Comparison of ENCODE assay signal across 33 cellular contexts in genomic region chr1:241086686-241087085, GRCh38.
"Had no signal": no experiment of that assay in that cellular context is flagged by ENCODE, and none has a peak within 500 bp of the region (broad histone marks: within the 10 kb centered on the region; RNA-seq: fewer than 3 reads in every experiment).

No MANE protein-coding gene starts in this region.

- DNase-seq: activated CD4-positive, alpha-beta T cell treated with anti-CD3 and anti-CD28 coated beads for 36 hours; activated CD4-positive, alpha-beta T cell treated with anti-CD3 and anti-CD28 coated beads, Interleukin-2, amount 10 ng/mL, durations not matched to agents 7 days and 5 days; activated CD4-positive, alpha-beta T cell treated with anti-CD3 and anti-CD28 coated beads, Interleukin-2, amount 50 U/mL, for 48 hours; activated CD8-positive, alpha-beta memory T cell treated with anti-CD3 and anti-CD28 coated beads, Interleukin-2, amount 50 U/mL, for 4 hours; activated effector memory CD4-positive, alpha-beta T cell treated with Interleukin-2 at 50 U/mL for 16 hours; activated naive CD4-positive, alpha-beta T cell treated with anti-CD3 and anti-CD28 coated beads, Interleukin-2, amount 10 ng/mL, durations not matched to agents 7 days and 5 days; activated naive CD8-positive, alpha-beta T cell treated with anti-CD3 and anti-CD28 coated beads, Interleukin-2, amount 50 U/mL, for 24 hours; activated T-cell treated with anti-CD3 and anti-CD28 coated beads for 4 hours; activated T-cell treated with anti-CD3 and anti-CD28 coated beads, Interleukin-2, amount 50 U/mL, for 4 hours; anterior cingulate cortex; caudate nucleus; cerebellar nuclear complex; Karpas-422; MG63; NCI-H1048; NCI-H1105 treated with DMSO at 0.1 percent for 48 hours; NCI-H1436; NCI-H1694; NCI-H1930; NCI-H2081 treated with DMSO at 0.1 percent for 48 hours; NCI-H226; NCI-H446 treated with DMSO at 0.1 percent for 48 hours; NCI-H524; SHP77; SK-N-SH had no signal

- H3K4me1 Mint-ChIP-seq: activated CD4-positive, alpha-beta T cell treated with anti-CD3 and anti-CD28 coated beads for 36 hours; activated CD4-positive, alpha-beta T cell treated with anti-CD3 and anti-CD28 coated beads, Interleukin-2, amount 10 ng/mL, durations not matched to agents 7 days and 5 days; activated naive CD4-positive, alpha-beta T cell treated with anti-CD3 and anti-CD28 coated beads, Interleukin-2, amount 10 ng/mL, durations not matched to agents 7 days and 5 days; activated naive CD8-positive, alpha-beta T cell treated with anti-CD3 and anti-CD28 coated beads, Interleukin-2, amount 50 U/mL, for 24 hours; brain; WTC11 had no signal

- H3K27me3 Mint-ChIP-seq: activated CD4-positive, alpha-beta T cell treated with anti-CD3 and anti-CD28 coated beads for 36 hours; activated CD4-positive, alpha-beta T cell treated with anti-CD3 and anti-CD28 coated beads, Interleukin-2, amount 10 ng/mL, durations not matched to agents 7 days and 5 days; activated naive CD4-positive, alpha-beta T cell treated with anti-CD3 and anti-CD28 coated beads, Interleukin-2, amount 10 ng/mL, durations not matched to agents 7 days and 5 days; activated naive CD8-positive, alpha-beta T cell treated with anti-CD3 and anti-CD28 coated beads, Interleukin-2, amount 50 U/mL, for 24 hours had no signal

- H3K36me3 ChIP-seq: MG63, SJSA1 had no signal

- H3K9me3 Mint-ChIP-seq: activated CD4-positive, alpha-beta T cell treated with anti-CD3 and anti-CD28 coated beads, Interleukin-2, amount 10 ng/mL, durations not matched to agents 7 days and 5 days; activated T-cell treated with anti-CD3 and anti-CD28 coated beads, Interleukin-2, amount 50 U/mL, for 4 hours; brain; WTC11 had no signal

- H3K9me3 ChIP-seq: MG63, SJSA1, SK-N-SH had no signal

- H3K4me1 ChIP-seq: SJSA1 had no signal

- H3K27me3 ChIP-seq: MG63, SJSA1 had no signal

- H3K9ac ChIP-seq: SK-N-SH had no signal

- H3K27ac Mint-ChIP-seq: activated CD4-positive, alpha-beta T cell treated with anti-CD3 and anti-CD28 coated beads for 36 hours; activated CD4-positive, alpha-beta T cell treated with anti-CD3 and anti-CD28 coated beads, Interleukin-2, amount 10 ng/mL, durations not matched to agents 7 days and 5 days; activated naive CD4-positive, alpha-beta T cell treated with anti-CD3 and anti-CD28 coated beads, Interleukin-2, amount 10 ng/mL, durations not matched to agents 7 days and 5 days; activated naive CD8-positive, alpha-beta T cell; activated naive CD8-positive, alpha-beta T cell treated with anti-CD3 and anti-CD28 coated beads, Interleukin-2, amount 50 U/mL, for 24 hours; brain; T-helper 1 cell treated with Interleukin-12 subunit alpha and Interleukin-12 subunit beta and Interleukin-4 antibody, amounts not matched to agents 30 μg/mL and 1 μg/mL, for 36 hours; T-helper 2 cell treated with Interferon-gamma antibody and Interleukin-4, amounts not matched to agents 5 μg/mL and 100 μg/mL, for 36 hours had no signal

- H3K4me2 ChIP-seq: SK-N-SH had no signal

- H3K36me3 Mint-ChIP-seq: activated naive CD4-positive, alpha-beta T cell treated with anti-CD3 and anti-CD28 coated beads, Interleukin-2, amount 10 ng/mL, durations not matched to agents 7 days and 5 days; activated naive CD8-positive, alpha-beta T cell; brain; WTC11 had no signal

- ATAC-seq: activated CD4-positive, alpha-beta T cell treated with anti-CD3 and anti-CD28 coated beads for 36 hours; activated CD4-positive, CD25-positive, alpha-beta regulatory T cell treated with anti-CD3 and anti-CD28 coated beads, Interleukin-2, amount 50 U/mL, for 24 hours; activated naive CD8-positive, alpha-beta T cell treated with anti-CD3 and anti-CD28 coated beads, Interleukin-2, amount 50 U/mL, for 24 hours; activated T-cell treated with anti-CD3 and anti-CD28 coated beads, Interleukin-2, amount 50 U/mL, for 4 hours; Panc1; WTC11 had no signal

- H3K4me3 ChIP-seq: MG63, SJSA1 had no signal

- H3K27ac ChIP-seq: SJSA1 had no signal

- H3K4me3 Mint-ChIP-seq: activated CD4-positive, alpha-beta T cell treated with anti-CD3 and anti-CD28 coated beads for 36 hours; activated CD4-positive, alpha-beta T cell treated with anti-CD3 and anti-CD28 coated beads, Interleukin-2, amount 10 ng/mL, durations not matched to agents 7 days and 5 days; activated naive CD4-positive, alpha-beta T cell treated with anti-CD3 and anti-CD28 coated beads, Interleukin-2, amount 10 ng/mL, durations not matched to agents 7 days and 5 days; activated naive CD8-positive, alpha-beta T cell; activated naive CD8-positive, alpha-beta T cell treated with anti-CD3 and anti-CD28 coated beads, Interleukin-2, amount 50 U/mL, for 24 hours; activated T-cell treated with anti-CD3 and anti-CD28 coated beads, Interleukin-2, amount 50 U/mL, for 4 hours; brain; T-helper 1 cell treated with Interleukin-12 subunit alpha and Interleukin-12 subunit beta and Interleukin-4 antibody, amounts not matched to agents 30 μg/mL and 1 μg/mL, for 36 hours; T-helper 2 cell treated with Interferon-gamma antibody and Interleukin-4, amounts not matched to agents 5 μg/mL and 100 μg/mL, for 36 hours; WTC11 had no signal
